Comparison of ENCODE assay signal across 13 cellular contexts in genomic region chr2:205748660-205749059, GRCh38.
DNase-seq lines count a peak whose midpoint lies in the region; ATAC-seq, FAIRE-seq and TF ChIP-seq lines count a peak whose summit lies in the region.
"Had no signal": no experiment of that assay in that cellular context is flagged by ENCODE, and none has a peak within 500 bp of the region (broad histone marks: within the 10 kb centered on the region; RNA-seq: fewer than 3 reads in every experiment).

No MANE protein-coding gene starts in this region.

- peaks cover 27% of the 10 kb centered on the region for H3K36me3 Mint-ChIP-seq in astrocyte (ENCODE audit: low read depth, unreplicated experiment)
- no peaks in the 10 kb centered on the region for H3K36me3 Mint-ChIP-seq in activated CD8-positive, alpha-beta memory T cell treated with anti-CD3 and anti-CD28 coated beads, Interleukin-2, amount 10 ng/mL, durations not matched to agents 7 days and 5 days

- H3K4me1 Mint-ChIP-seq in astrocyte (ENCODE audit: low read depth, unreplicated experiment) = peaks cover 16% of the 10 kb centered on the region
- H3K4me1 Mint-ChIP-seq in activated CD8-positive, alpha-beta memory T cell treated with anti-CD3 and anti-CD28 coated beads, Interleukin-2, amount 10 ng/mL, durations not matched to agents 7 days and 5 days = no peaks in the 10 kb centered on the region

- peak overlapping the region; percentile 24 for H3K4me2 ChIP-seq in astrocyte (ENCODE audit: low read length)

- DNase-seq in Caki2 (ENCODE audit: low read depth) = peak; percentile 81
- DNase-seq in astrocyte (ENCODE audit: low read depth) = peak; percentile 70
- peak; percentile 91 for DNase-seq in kidney tubule cell (ENCODE audit: low spot score)
- no peak for DNase-seq in effector memory CD4-positive, alpha-beta T cell
- DNase-seq in activated CD8-positive, alpha-beta memory T cell treated with anti-CD3 and anti-CD28 coated beads, Interleukin-2, amount 10 ng/mL, durations not matched to agents 7 days and 5 days = no peak
- DNase-seq in prostate gland (ENCODE audit: low spot score) = no peak
- no peak for DNase-seq in NAMALWA (ENCODE audit: low spot score)
- DNase-seq: BE2C, MM.1S, SIG-M5 had no signal

- H3K9me3 Mint-ChIP-seq in astrocyte (ENCODE audit: unreplicated experiment) = no peaks in the 10 kb centered on the region
- no peaks in the 10 kb centered on the region for H3K9me3 Mint-ChIP-seq in activated CD8-positive, alpha-beta memory T cell treated with anti-CD3 and anti-CD28 coated beads, Interleukin-2, amount 10 ng/mL, durations not matched to agents 7 days and 5 days (ENCODE audit: low read depth)
- H3K9me3 Mint-ChIP-seq: activated T-helper 2 cell treated with anti-CD3 and anti-CD28 coated beads, Interferon-gamma antibody, Interleukin-2, Interleukin-4, amounts not matched to agents 10 μg/mL and 5 μg/mL and 100 μg/mL, durations not matched to agents 14 hours and 24 hours and 36 hours; type B pancreatic cell had no signal

- H3K27ac Mint-ChIP-seq in astrocyte (ENCODE audit: unreplicated experiment) = no peak overlapping the region
- no peak overlapping the region for H3K27ac Mint-ChIP-seq in activated CD8-positive, alpha-beta memory T cell treated with anti-CD3 and anti-CD28 coated beads, Interleukin-2, amount 10 ng/mL, durations not matched to agents 7 days and 5 days
- H3K27ac Mint-ChIP-seq: activated T-helper 2 cell treated with anti-CD3 and anti-CD28 coated beads, Interferon-gamma antibody, Interleukin-2, Interleukin-4, amounts not matched to agents 10 μg/mL and 5 μg/mL and 100 μg/mL, durations not matched to agents 14 hours and 24 hours and 36 hours; type B pancreatic cell had no signal

- H2AFZ ChIP-seq in astrocyte (ENCODE audit: low read depth, low read length) = no peak overlapping the region

- H3K27me3 Mint-ChIP-seq in astrocyte (ENCODE audit: low read depth, unreplicated experiment) = peaks cover 11% of the 10 kb centered on the region
- H3K27me3 Mint-ChIP-seq in activated CD8-positive, alpha-beta memory T cell treated with anti-CD3 and anti-CD28 coated beads, Interleukin-2, amount 10 ng/mL, durations not matched to agents 7 days and 5 days = peaks cover 6% of the 10 kb centered on the region
- H3K27me3 Mint-ChIP-seq: type B pancreatic cell had no signal

- no peak for TF ChIP-seq CTCF in astrocyte (IDR thresholded peaks at IDR 0.05; ENCODE audit: insufficient read depth, low read depth, low read length)
- no peak for TF ChIP-seq CTCF in prostate gland (IDR thresholded peaks at IDR 0.05)

- H3K9ac ChIP-seq in HUES48 (ENCODE audit: low read depth, low read length) = no peak overlapping the region
- peak overlapping the region; percentile 66 for H3K9ac ChIP-seq in astrocyte (ENCODE audit: low read length)

- H3K36me3 ChIP-seq in HUES48 (ENCODE audit: control insufficient read depth, insufficient read depth, low read length) (peaks cover 29% of the 10 kb centered on the region), astrocyte (ENCODE audit: insufficient read depth, low read length) (peaks cover 21% of the 10 kb centered on the region), prostate gland (no peaks in the 10 kb centered on the region)
- no peaks in the 10 kb centered on the region for H3K36me3 ChIP-seq in effector memory CD4-positive, alpha-beta T cell (ENCODE audit: control insufficient read depth, insufficient read depth, low read length)
- H3K36me3 ChIP-seq: BE2C had no signal

- H3K27ac ChIP-seq in HUES48 (ENCODE audit: low read depth, low read length) (peak overlapping the region; percentile 85), astrocyte (ENCODE audit: low read depth, low read length) (peak overlapping the region; percentile 69), prostate gland (no peak overlapping the region)
- no peak overlapping the region for H3K27ac ChIP-seq in effector memory CD4-positive, alpha-beta T cell (ENCODE audit: insufficient read depth, low read length, poor library complexity, severe bottlenecking)

- H3K4me3 ChIP-seq in HUES48 (ENCODE audit: low read depth, low read length) (0 out of 2 replicates have a peak overlapping the region, but pooled peaks have one; percentile 13), astrocyte (ENCODE audit: insufficient read depth, low read depth, low read length) (no peak overlapping the region), prostate gland (no peak overlapping the region)
- H3K4me3 ChIP-seq in effector memory CD4-positive, alpha-beta T cell (ENCODE audit: insufficient read depth, low read depth, low read length, poor library complexity, severe bottlenecking) = no peak overlapping the region

- no peak for ATAC-seq in activated CD8-positive, alpha-beta memory T cell treated with anti-CD3 and anti-CD28 coated beads, Interleukin-2, amount 10 ng/mL, durations not matched to agents 7 days and 5 days

- H3K4me1 ChIP-seq in HUES48 (ENCODE audit: control insufficient read depth, insufficient read depth, low read length) (peaks cover 28% of the 10 kb centered on the region), astrocyte (ENCODE audit: insufficient read depth, low read length) (peaks cover 51% of the 10 kb centered on the region), prostate gland (replicated peaks) (no peaks in the 10 kb centered on the region)
- H3K4me1 ChIP-seq in effector memory CD4-positive, alpha-beta T cell (ENCODE audit: control insufficient read depth, insufficient read depth, low read length, poor library complexity, severe bottlenecking) = no peaks in the 10 kb centered on the region

- no peaks in the 10 kb centered on the region for H3K27me3 ChIP-seq in HUES48 (ENCODE audit: control insufficient read depth, insufficient read depth, low read length)
- no peaks in the 10 kb centered on the region for H3K27me3 ChIP-seq in astrocyte (ENCODE audit: insufficient read depth, low read length)
- no peaks in the 10 kb centered on the region for H3K27me3 ChIP-seq in effector memory CD4-positive, alpha-beta T cell (replicated peaks; ENCODE audit: control insufficient read depth, insufficient read depth, low read length, poor library complexity, severe bottlenecking)
- no peaks in the 10 kb centered on the region for H3K27me3 ChIP-seq in prostate gland (replicated peaks; ENCODE audit: insufficient read depth)
- H3K27me3 ChIP-seq: BE2C had no signal

- CTCF ChIA-PET in activated CD8-positive, alpha-beta memory T cell treated with anti-CD3 and anti-CD28 coated beads, Interleukin-2, amount 10 ng/mL, durations not matched to agents 7 days and 5 days (lab: Charles Lee) = no interaction called here

- no peak for FAIRE-seq in astrocyte (lab: Jason Lieb, UNC)

- intact Hi-C loops in prostate gland (cut with DNase I) = no loop called here

- in situ Hi-C loops in Caki2 (cut with HindIII; ENCODE audit: low pct_unique_long_range_greater_than_20kb, low sequenced_read_pairs) = no loop called here

- H3K9me3 ChIP-seq in HUES48 (ENCODE audit: control insufficient read depth, insufficient read depth, low read length) (no peaks in the 10 kb centered on the region), astrocyte (ENCODE audit: insufficient read depth, low read depth, low read length) (no peaks in the 10 kb centered on the region), prostate gland (no peaks in the 10 kb centered on the region)
- no peaks in the 10 kb centered on the region for H3K9me3 ChIP-seq in effector memory CD4-positive, alpha-beta T cell (ENCODE audit: control insufficient read depth, low read length)
- H3K9me3 ChIP-seq: BE2C had no signal

- no peak overlapping the region for H3K4me3 Mint-ChIP-seq in astrocyte (ENCODE audit: unreplicated experiment)
- H3K4me3 Mint-ChIP-seq in activated CD8-positive, alpha-beta memory T cell treated with anti-CD3 and anti-CD28 coated beads, Interleukin-2, amount 10 ng/mL, durations not matched to agents 7 days and 5 days = no peak overlapping the region

- no peak for TF ChIP-seq POLR2A in prostate gland (IDR thresholded peaks at IDR 0.05)

- WGBS in prostate gland = 74% methylated on average over 2 of the region's 2 CpGs

- H3K79me2 ChIP-seq in astrocyte (ENCODE audit: insufficient read depth, low read length) = no peaks in the 10 kb centered on the region

- H4K20me1 ChIP-seq in astrocyte (ENCODE audit: insufficient read depth, low read length) = no peaks in the 10 kb centered on the region

Comparison
In these comparisons a context has a peak if more than half of its experiments do, and no peak if none do; other contexts are left out.
1. DNase-seq: peak in Caki2 (single experiment), astrocyte (single experiment) and kidney tubule cell (single experiment); none in effector memory CD4-positive, alpha-beta T cell (0 of 3), activated CD8-positive, alpha-beta memory T cell treated with anti-CD3 and anti-CD28 coated beads, Interleukin-2, amount 10 ng/mL, durations not matched to agents 7 days and 5 days (single experiment), prostate gland (single experiment) and NAMALWA (single experiment).
2. H3K27ac ChIP-seq: peak in HUES48 (single experiment) and astrocyte (single experiment); none in effector memory CD4-positive, alpha-beta T cell (single experiment) and prostate gland (0 of 2).